20 cellular contexts compared by ENCODE assay signal in the genomic region with DNA sequence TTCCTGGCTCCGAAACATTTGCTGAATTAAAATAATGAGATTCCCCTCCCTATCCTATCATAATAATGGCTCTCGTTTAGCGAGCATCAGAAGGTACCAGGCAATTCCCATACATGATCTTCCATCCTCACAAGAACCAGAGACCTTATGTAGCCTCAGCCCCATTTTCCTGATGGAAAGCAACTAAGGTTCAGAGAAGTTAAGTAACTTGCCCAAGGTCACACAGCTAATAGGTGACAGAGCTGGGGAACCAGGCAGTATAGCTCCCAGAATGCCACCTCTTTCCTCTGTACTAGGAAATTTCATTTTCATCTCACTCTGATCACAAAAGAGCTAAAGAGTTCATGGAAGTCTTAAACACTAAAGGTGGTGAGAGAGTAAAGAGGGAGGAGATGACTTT. TPM values are rescaled to one million over a fixed set of nuclear protein-coding genes. Genes with fewer than 3 reads are reported as not detected.
"Had no signal": no experiment of that assay in that cellular context is flagged by ENCODE, and none has a peak within 500 bp of the region (broad histone marks: within the 10 kb centered on the region; RNA-seq: fewer than 3 reads in every experiment).

No MANE protein-coding gene starts in this region.

- H3K36me3 ChIP-seq: esophagus muscularis mucosa, gastrocnemius medialis, neutrophil, sigmoid colon, uterus had no signal

- H3K9me3 Mint-ChIP-seq: dendritic cell treated with granulocyte-macrophage colony-stimulating factor and Interleukin-4, amounts not matched to agents 40 ng/mL and 50 ng/mL, for 4 days; effector memory CD8-positive, alpha-beta T cell had no signal

- H3K4me3 ChIP-seq: esophagus muscularis mucosa, gastrocnemius medialis, sigmoid colon, skin epidermis, uterus had no signal

- FAIRE-seq: colon had no signal

- H3K27ac Mint-ChIP-seq: dendritic cell treated with granulocyte-macrophage colony-stimulating factor and Interleukin-4, amounts not matched to agents 40 ng/mL and 50 ng/mL, for 4 days; effector memory CD8-positive, alpha-beta T cell; naive thymus-derived CD4-positive, alpha-beta T cell had no signal

- H3K27ac ChIP-seq: epithelial cell of prostate, esophagus muscularis mucosa, gastrocnemius medialis, neutrophil, sigmoid colon, skin epidermis, uterus had no signal

- H3K4me3 Mint-ChIP-seq: dendritic cell treated with granulocyte-macrophage colony-stimulating factor and Interleukin-4, amounts not matched to agents 40 ng/mL and 50 ng/mL, for 4 days; effector memory CD8-positive, alpha-beta T cell had no signal

- DNase-seq: effector memory CD8-positive, alpha-beta T cell; gastrocnemius medialis; mammary epithelial cell; naive thymus-derived CD4-positive, alpha-beta T cell; sigmoid colon; stimulated activated CD4-positive, alpha-beta T cell treated with anti-CD3 and anti-CD28 coated beads, Interleukin-2, amount 100 ng/mL, for 24 hours; stimulated activated CD4-positive, alpha-beta T cell treated with anti-CD3 and anti-CD28 coated beads, Interleukin-4, amount 100 ng/mL, for 4 hours; stimulated activated naive CD4-positive, alpha-beta T cell; trophoblast cell; uterus had no signal

- ATAC-seq: effector memory CD8-positive, alpha-beta T cell; gastrocnemius medialis; left lobe of liver; naive thymus-derived CD4-positive, alpha-beta T cell had no signal

- H3K4me1 ChIP-seq: gastrocnemius medialis had no signal

- H3K9me3 ChIP-seq: esophagus muscularis mucosa, gastrocnemius medialis, neutrophil, sigmoid colon, uterus had no signal

RNA-seq across cellular contexts. Expression of a gene that starts 2.4 kb away (rescaled TPM):
- total RNA-seq: fibroblast of villous mesenchyme, lower leg skin, mammary epithelial cell, osteoblast had no signal
- polyA plus RNA-seq: mammary epithelial cell; naive thymus-derived CD4-positive, alpha-beta T cell had no signal
